ENCODE assay signal across 9 cellular contexts in the genomic region with DNA sequence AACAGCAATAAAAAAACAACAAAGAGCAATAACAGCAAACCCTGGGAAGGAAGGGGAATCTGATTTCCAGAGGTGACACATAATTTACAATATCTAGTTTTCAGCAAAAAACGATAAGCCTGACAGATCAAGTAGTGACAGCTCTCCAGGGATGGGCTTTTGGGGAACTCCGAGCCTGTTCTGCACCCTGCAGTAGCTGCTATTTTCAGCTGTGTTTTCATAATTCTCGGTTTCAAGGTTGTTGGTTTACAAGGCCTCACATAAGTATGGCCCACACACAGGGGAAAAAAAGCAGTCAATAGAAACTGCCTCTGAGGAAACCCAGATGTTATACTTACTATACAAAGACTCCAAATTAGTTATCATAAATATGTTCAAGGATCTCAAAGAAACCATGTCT.
A peak's percentile ranks its signal among the peaks of the same experiment; 100 is the strongest.
DNase-seq lines count a peak whose midpoint lies in the region; ATAC-seq lines count a peak whose summit lies in the region.
"Had no signal": no experiment of that assay in that cellular context is flagged by ENCODE, and none has a peak within 500 bp of the region (broad histone marks: within the 10 kb centered on the region; RNA-seq: fewer than 3 reads in every experiment).

No MANE protein-coding gene starts in this region.

- DNase-seq in SIG-M5 treated with dmso at 0.1 percent for 504 hours (lab: John Stamatoyannopoulos, UW; ENCODE audit: unreplicated experiment) (peak; percentile 12), SIG-M5 (lab: John Stamatoyannopoulos, UW) (no peak), nucleus accumbens (lab: John Stamatoyannopoulos, UW) (no peak), NK-92 (lab: John Stamatoyannopoulos, UW; ENCODE audit: unreplicated experiment) (no peak), T1000 (lab: John Stamatoyannopoulos, UW) (no peak)
- no peak for DNase-seq in activated naive CD8-positive, alpha-beta T cell treated with anti-CD3 and anti-CD28 coated beads, Interleukin-2, amount 50 U/mL, for 24 hours

- peaks cover 9% of the 10 kb centered on the region for H3K9me3 Mint-ChIP-seq in activated naive CD8-positive, alpha-beta T cell treated with anti-CD3 and anti-CD28 coated beads, Interleukin-2, amount 50 U/mL, for 24 hours

- peak overlapping the region; percentile 60 for H3K27ac Mint-ChIP-seq in activated naive CD8-positive, alpha-beta T cell treated with anti-CD3 and anti-CD28 coated beads, Interleukin-2, amount 50 U/mL, for 24 hours

- peaks cover 63% of the 10 kb centered on the region for H3K4me1 Mint-ChIP-seq in activated naive CD8-positive, alpha-beta T cell treated with anti-CD3 and anti-CD28 coated beads, Interleukin-2, amount 50 U/mL, for 24 hours

- ATAC-seq in GM21367 (IDR thresholded peaks at IDR 0.05; ENCODE audit: unreplicated experiment) (peak; percentile 96), HG03108 (IDR thresholded peaks at IDR 0.05; ENCODE audit: unreplicated experiment) (peak; percentile 89)
- ATAC-seq in activated naive CD8-positive, alpha-beta T cell treated with anti-CD3 and anti-CD28 coated beads, Interleukin-2, amount 50 U/mL, for 24 hours, result peak; percentile 48
- ATAC-seq: A549 had no signal

- H3K4me3 Mint-ChIP-seq in activated naive CD8-positive, alpha-beta T cell treated with anti-CD3 and anti-CD28 coated beads, Interleukin-2, amount 50 U/mL, for 24 hours, result no peak overlapping the region

- no peaks in the 10 kb centered on the region for H3K27me3 Mint-ChIP-seq in activated naive CD8-positive, alpha-beta T cell treated with anti-CD3 and anti-CD28 coated beads, Interleukin-2, amount 50 U/mL, for 24 hours

- H3K36me3 Mint-ChIP-seq in activated naive CD8-positive, alpha-beta T cell treated with anti-CD3 and anti-CD28 coated beads, Interleukin-2, amount 50 U/mL, for 24 hours (ENCODE audit: low read depth), result peaks cover 11% of the 10 kb centered on the region
